8 cellular contexts compared by ENCODE assay signal in the genomic region with DNA sequence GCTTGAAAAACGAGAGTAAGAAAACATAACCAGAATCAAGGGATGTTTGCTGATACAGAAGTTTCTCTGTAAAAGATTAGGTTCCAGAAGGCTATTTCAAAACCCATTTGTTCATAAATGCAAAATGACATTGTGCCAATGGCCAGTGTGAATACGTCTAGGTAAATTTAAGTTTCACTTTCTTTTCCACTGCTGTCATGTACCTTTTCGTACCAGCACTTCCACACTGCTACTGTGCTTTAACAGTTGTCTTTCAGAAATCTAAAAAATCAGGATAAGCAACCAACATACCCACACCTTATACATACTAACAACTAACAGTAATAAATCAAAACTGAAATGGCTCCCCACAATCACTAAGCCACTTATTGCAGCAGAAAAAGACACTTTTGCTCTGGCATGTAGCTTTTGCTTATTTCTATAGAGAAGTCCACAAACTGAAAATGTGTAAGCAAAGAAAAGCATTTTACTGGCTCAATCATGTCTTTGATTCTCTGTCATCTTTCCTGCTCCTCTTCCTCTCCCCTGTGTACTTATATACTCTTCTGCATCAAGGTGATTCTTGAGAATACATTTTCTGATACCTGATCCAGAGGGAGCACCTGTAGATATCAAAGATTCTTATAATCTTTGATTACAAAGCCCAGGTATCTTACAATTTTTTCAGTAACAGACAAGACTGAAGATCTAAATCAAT. TPM values are rescaled to one million over a fixed set of nuclear protein-coding genes. Genes with fewer than 3 reads are reported as not detected.
DNase-seq lines count a peak whose midpoint lies in the region; ATAC-seq and TF ChIP-seq lines count a peak whose summit lies in the region.

No MANE protein-coding gene starts in this region.

- 73% methylated on average over 3 of the region's 3 CpGs for WGBS in hepatocyte (ENCODE audit: low lambda C conversion rate, missing lambda C conversion rate)
- WGBS in thyroid gland, 2 donors: 14 to 24% methylated on average over 3 of the region's 3 CpGs

- peaks cover 57% of the 10 kb centered on the region for H3K4me1 Mint-ChIP-seq in T-helper 1 cell treated with Interleukin-12 subunit alpha and Interleukin-12 subunit beta and Interleukin-4 antibody, amounts not matched to agents 30 μg/mL and 1 μg/mL, for 36 hours (ENCODE audit: low read depth)

- H3K27me3 ChIP-seq in hepatocyte (no peaks in the 10 kb centered on the region), thyroid gland (no peaks in the 10 kb centered on the region), MG63 (no peaks in the 10 kb centered on the region)

- H3K79me2 ChIP-seq in hepatocyte: peaks cover 93% of the 10 kb centered on the region

- peaks cover 31% of the 10 kb centered on the region for H3K4me1 ChIP-seq in hepatocyte (ENCODE audit: insufficient read depth)
- peaks cover 55 to 72% of the 10 kb centered on the region in 2 donors for H3K4me1 ChIP-seq in thyroid gland

- ATAC-seq in GM18520 (IDR thresholded peaks at IDR 0.05; ENCODE audit: unreplicated experiment): peak; percentile 37
- ATAC-seq in HG02763 (IDR thresholded peaks at IDR 0.05; ENCODE audit: unreplicated experiment): peak; percentile 57

- H3K27ac ChIP-seq in hepatocyte: peak overlapping the region; percentile 27
- peak overlapping the region; percentile 86 to 87 (median 87) for H3K27ac ChIP-seq in thyroid gland

- no peak overlapping the region for H2AFZ ChIP-seq in hepatocyte

- no peaks in the 10 kb centered on the region for H3K9me3 ChIP-seq in hepatocyte (ENCODE audit: low read depth)
- H3K9me3 ChIP-seq in thyroid gland: no peaks in the 10 kb centered on the region
- H3K9me3 ChIP-seq in MG63: no peaks in the 10 kb centered on the region

- no peak for TF ChIP-seq POLR2A in thyroid gland (IDR thresholded peaks at IDR 0.05)

- peak overlapping the region; percentile 68 for H3K4me2 ChIP-seq in hepatocyte

- H3K4me3 ChIP-seq in hepatocyte: no peak overlapping the region
- H3K4me3 ChIP-seq in thyroid gland (replicated peaks in 1 of 3): no peak overlapping the region
- H3K4me3 ChIP-seq in MG63: no peak overlapping the region

- TF ChIP-seq CTCF in hepatocyte (IDR thresholded peaks at IDR 0.05; ENCODE audit: poor library complexity) (no peak), thyroid gland (IDR thresholded peaks at IDR 0.05) (no peak)

- H3K27me3 Mint-ChIP-seq in T-helper 1 cell treated with Interleukin-12 subunit alpha and Interleukin-12 subunit beta and Interleukin-4 antibody, amounts not matched to agents 30 μg/mL and 1 μg/mL, for 36 hours (ENCODE audit: low read depth): no peaks in the 10 kb centered on the region

- no peaks in the 10 kb centered on the region for H3K9me3 Mint-ChIP-seq in T-helper 1 cell treated with Interleukin-12 subunit alpha and Interleukin-12 subunit beta and Interleukin-4 antibody, amounts not matched to agents 30 μg/mL and 1 μg/mL, for 36 hours

- H3K4me3 Mint-ChIP-seq in T-helper 1 cell treated with Interleukin-12 subunit alpha and Interleukin-12 subunit beta and Interleukin-4 antibody, amounts not matched to agents 30 μg/mL and 1 μg/mL, for 36 hours: peak overlapping the region; percentile 89

- peaks cover 22% of the 10 kb centered on the region for H3K36me3 Mint-ChIP-seq in T-helper 1 cell treated with Interleukin-12 subunit alpha and Interleukin-12 subunit beta and Interleukin-4 antibody, amounts not matched to agents 30 μg/mL and 1 μg/mL, for 36 hours (ENCODE audit: low read depth)

- H3K36me3 ChIP-seq in hepatocyte (replicated peaks; ENCODE audit: insufficient read depth, low read depth) (no peaks in the 10 kb centered on the region), thyroid gland (no peaks in the 10 kb centered on the region), MG63 (no peaks in the 10 kb centered on the region)

- no peak for DNase-seq in hepatocyte (ENCODE audit: low spot score)
- no peak for DNase-seq in thyroid gland
- no peak for DNase-seq in MG63
- no peak for DNase-seq in NCI-H1048 (lab: John Stamatoyannopoulos, UW)
- no peak for DNase-seq in NCI-H1105 treated with DMSO at 0.1 percent for 48 hours (lab: John Stamatoyannopoulos, UW)

- H3K27ac Mint-ChIP-seq in T-helper 1 cell treated with Interleukin-12 subunit alpha and Interleukin-12 subunit beta and Interleukin-4 antibody, amounts not matched to agents 30 μg/mL and 1 μg/mL, for 36 hours: peak overlapping the region; percentile 86

- intact Hi-C loops in thyroid gland (cut with DNase I): no loop called here

- no peaks in the 10 kb centered on the region for H3K9me2 ChIP-seq in hepatocyte (replicated peaks; ENCODE audit: insufficient read depth)

- H4K20me1 ChIP-seq in hepatocyte (ENCODE audit: insufficient read depth, poor library complexity, severe bottlenecking): peaks cover 22% of the 10 kb centered on the region

RNA-seq across cellular contexts. Expression of gene ELF1, which starts 34.3 kb away (rescaled TPM):
- total RNA-seq in hepatocyte: 91.1 and 94.6 TPM in 2 replicates
- polyA plus RNA-seq in hepatocyte: 39.4 and 44.4 TPM in 2 replicates
- 100 to 1,000 TPM; 105 to 119 (median 110) TPM for total RNA-seq in thyroid gland
- total RNA-seq in MG63 (2014; rRNA removed; shearing (Covaris generic); ENCODE audit: low replicate concordance): 6.7 and 11.3 TPM in 2 replicates
